Comparison of ENCODE assay signal across 31 cellular contexts in genomic region chr7:6261699-6262098, GRCh38. TPM values are rescaled to one million over a fixed set of nuclear protein-coding genes. Genes with fewer than 3 reads are reported as not detected.
DNase-seq lines count a peak whose midpoint lies in the region; ATAC-seq and TF ChIP-seq lines count a peak whose summit lies in the region.
"Had no signal": no experiment of that assay in that cellular context is flagged by ENCODE, and none has a peak within 500 bp of the region (broad histone marks: within the 10 kb centered on the region; RNA-seq: fewer than 3 reads in every experiment).

No MANE protein-coding gene starts in this region.

- TF ChIP-seq EP300 in gastroesophageal sphincter (IDR thresholded peaks at IDR 0.05): no peak

- 94% methylated on average over 1 of the region's 2 CpGs for WGBS in mesenchymal stem cell
- WGBS in gastroesophageal sphincter (ENCODE audit: low coverage in 1 of 2), 2 donors: 48 to 50% methylated on average over 2 of the region's 2 CpGs

- H3K27me3 Mint-ChIP-seq in HFFc6 (ENCODE audit: insufficient read depth): peaks cover 2% of the 10 kb centered on the region; the same call in 1 of the 2 replicates
- H3K27me3 Mint-ChIP-seq in activated T-cell treated with anti-CD3 and anti-CD28 coated beads, Interleukin-2, amount 50 U/mL, for 4 hours (ENCODE audit: low read depth): no peaks in the 10 kb centered on the region
- H3K27me3 Mint-ChIP-seq: naive B cell had no signal

- no peak overlapping the region for H2BK15ac ChIP-seq in mesenchymal stem cell (ENCODE audit: low read depth, poor library complexity, severe bottlenecking)

- TF ChIP-seq POLR2A in gastroesophageal sphincter (IDR thresholded peaks at IDR 0.05): no peak

- H2BK12ac ChIP-seq in mesenchymal stem cell (ENCODE audit: low read length in 2 of 2): no peak overlapping the region

- H3K9me3 Mint-ChIP-seq in HFFc6: no peaks in the 10 kb centered on the region
- no peaks in the 10 kb centered on the region for H3K9me3 Mint-ChIP-seq in activated T-cell treated with anti-CD3 and anti-CD28 coated beads, Interleukin-2, amount 50 U/mL, for 4 hours
- H3K9me3 Mint-ChIP-seq: activated naive CD4-positive, alpha-beta T cell treated with anti-CD3 and anti-CD28 coated beads, Interleukin-2, amount 50 U/mL, for 72 hours; naive B cell; stimulated activated effector memory CD8-positive, alpha-beta T cell treated with anti-CD3 and anti-CD28 coated beads, Interleukin-12 subunit alpha, Interleukin-12 subunit beta, amount 100 ng/mL, for 72 hours had no signal

- TF ChIP-seq CTCF in HFFc6 (IDR thresholded peaks at IDR 0.05) (no peak), gastroesophageal sphincter (IDR thresholded peaks at IDR 0.05) (no peak), MM.1S (IDR thresholded peaks at IDR 0.05; ENCODE audit: low read length) (no peak)

- no peak overlapping the region for H4K8ac ChIP-seq in mesenchymal stem cell (ENCODE audit: low read length)

- H3K79me1 ChIP-seq in mesenchymal stem cell (replicated peaks; ENCODE audit: low read length, poor library complexity, severe bottlenecking): peaks cover 28% of the 10 kb centered on the region

- H4K20me1 ChIP-seq in MM.1S (ENCODE audit: insufficient read depth, low read length): no peaks in the 10 kb centered on the region

- H2AK5ac ChIP-seq in mesenchymal stem cell (ENCODE audit: low read length, severe bottlenecking): no peak overlapping the region

- peak overlapping the region; percentile 25 for H3K4me3 ChIP-seq in adipocyte (ENCODE audit: low read length)
- H3K4me3 ChIP-seq in mesenchymal stem cell (ENCODE audit: insufficient read depth in 1 of 2, low read depth in 1 of 2, low read length in 2 of 2): peak overlapping the region in 1 of 2 experiments; percentile 44
- H3K4me3 ChIP-seq in subcutaneous abdominal adipose tissue (ENCODE audit: low read depth in 1 of 5, low read length in 5 of 5): no peak overlapping the region
- no peak overlapping the region for H3K4me3 ChIP-seq in gastroesophageal sphincter
- H3K4me3 ChIP-seq in MM.1S (ENCODE audit: low read length): no peak overlapping the region
- H3K4me3 ChIP-seq: colonic mucosa, PC-9, prostate gland, sigmoid colon had no signal

- H3K9me3 ChIP-seq in adipocyte (ENCODE audit: control insufficient read depth, low read length) (no peaks in the 10 kb centered on the region), mesenchymal stem cell (ENCODE audit: control insufficient read depth, low read length) (no peaks in the 10 kb centered on the region), subcutaneous abdominal adipose tissue (ENCODE audit: control insufficient read depth in 5 of 5, low read length in 5 of 5) (no peaks in the 10 kb centered on the region), gastroesophageal sphincter (no peaks in the 10 kb centered on the region), MM.1S (replicated peaks; ENCODE audit: insufficient read depth, low read length) (no peaks in the 10 kb centered on the region)
- H3K9me3 ChIP-seq: colonic mucosa, prostate gland, sigmoid colon had no signal

- H4K91ac ChIP-seq in mesenchymal stem cell (ENCODE audit: low read length): no peak overlapping the region

- H2AFZ ChIP-seq in mesenchymal stem cell (ENCODE audit: low read depth, low read length): no peak overlapping the region
- H2AFZ ChIP-seq in MM.1S (ENCODE audit: low read length): no peak overlapping the region
- H2AFZ ChIP-seq: PC-9 had no signal

- H3K36me3 ChIP-seq in adipocyte (ENCODE audit: control insufficient read depth, insufficient read depth, low read length, severe bottlenecking): peaks cover 7% of the 10 kb centered on the region
- H3K36me3 ChIP-seq in mesenchymal stem cell (ENCODE audit: control insufficient read depth in 1 of 2, insufficient read depth in 2 of 2, low read depth in 1 of 2, low read length in 2 of 2): no peaks in the 10 kb centered on the region
- no peaks in the 10 kb centered on the region for H3K36me3 ChIP-seq in subcutaneous abdominal adipose tissue (ENCODE audit: control insufficient read depth in 5 of 5, insufficient read depth in 5 of 5, low read length in 5 of 5)
- no peaks in the 10 kb centered on the region for H3K36me3 ChIP-seq in gastroesophageal sphincter
- H3K36me3 ChIP-seq in MM.1S (replicated peaks; ENCODE audit: insufficient read depth, low read length): no peaks in the 10 kb centered on the region
- H3K36me3 ChIP-seq: colonic mucosa, prostate gland, sigmoid colon had no signal

- H2BK120ac ChIP-seq in mesenchymal stem cell (ENCODE audit: low read depth, low read length): no peak overlapping the region

- peaks cover 81% of the 10 kb centered on the region for H3K79me2 ChIP-seq in MM.1S (ENCODE audit: low read length)

- H3K4me1 ChIP-seq in adipocyte (ENCODE audit: control insufficient read depth, insufficient read depth, low read length): peaks cover 61% of the 10 kb centered on the region
- peaks cover 3% of the 10 kb centered on the region for H3K4me1 ChIP-seq in mesenchymal stem cell (ENCODE audit: control insufficient read depth, insufficient read depth, low read depth, low read length)
- H3K4me1 ChIP-seq in subcutaneous abdominal adipose tissue (ENCODE audit: control insufficient read depth in 5 of 5, insufficient read depth in 5 of 5, low read length in 5 of 5): peaks cover 15 to 55% (median 52%) of the 10 kb centered on the region in 5 donors
- H3K4me1 ChIP-seq in gastroesophageal sphincter: peaks cover 0 to 68% (median 24%) of the 10 kb centered on the region in 3 donors
- H3K4me1 ChIP-seq in MM.1S (ENCODE audit: low read length): peaks cover 18% of the 10 kb centered on the region
- H3K4me1 ChIP-seq: colonic mucosa had no signal

- no peaks in the 10 kb centered on the region for H3K9me2 ChIP-seq in MM.1S (replicated peaks; ENCODE audit: insufficient read depth, low read length)

- H3K23ac ChIP-seq in mesenchymal stem cell (ENCODE audit: low read length in 2 of 2): no peak overlapping the region

- H3F3A ChIP-seq in MM.1S (ENCODE audit: insufficient read depth, low read length): peaks cover 7% of the 10 kb centered on the region; the same call in 1 of the 2 replicates

- DNase-seq in HFFc6: no peak
- DNase-seq in adipocyte (ENCODE audit: low read depth): no peak
- no peak for DNase-seq in mesenchymal stem cell
- no peak for DNase-seq in activated T-cell treated with anti-CD3 and anti-CD28 coated beads, Interleukin-2, amount 50 U/mL, for 4 hours
- no peak for DNase-seq in MM.1S
- no peak for DNase-seq in A172 (ENCODE audit: low spot score)
- DNase-seq: activated CD4-positive, alpha-beta T cell treated with anti-CD3 and anti-CD28 coated beads for 48 hours; activated CD8-positive, alpha-beta memory T cell treated with anti-CD3 and anti-CD28 coated beads for 24 hours; activated effector memory CD4-positive, alpha-beta T cell treated with Interleukin-2 at 50 U/mL for 16 hours; anterior cingulate cortex; colonic mucosa; effector memory CD4-positive, alpha-beta T cell; EL; naive B cell; NCI-H1417; NCI-H2081; NCI-H2227 treated with DMSO at 0.1 percent for 48 hours; NCI-H526 treated with DMSO at 0.1 percent for 48 hours; PC-9; SHP77 treated with DMSO at 0.1 percent for 48 hours; sigmoid colon; substantia nigra; T1000 had no signal

- no peak overlapping the region for H2BK5ac ChIP-seq in mesenchymal stem cell (ENCODE audit: low read depth, low read length, poor library complexity, severe bottlenecking)

- H3K27me3 ChIP-seq in adipocyte (replicated peaks; ENCODE audit: control insufficient read depth, insufficient read depth, low read length) (no peaks in the 10 kb centered on the region), mesenchymal stem cell (ENCODE audit: control insufficient read depth in 1 of 2, insufficient read depth in 1 of 2, low read length in 2 of 2) (no peaks in the 10 kb centered on the region), subcutaneous abdominal adipose tissue (ENCODE audit: control insufficient read depth in 5 of 5, insufficient read depth in 4 of 5, low read length in 5 of 5) (no peaks in the 10 kb centered on the region), gastroesophageal sphincter (no peaks in the 10 kb centered on the region), MM.1S (replicated peaks; ENCODE audit: insufficient read depth, low read length) (no peaks in the 10 kb centered on the region)
- H3K27me3 ChIP-seq: colonic mucosa, sigmoid colon had no signal

- no peak overlapping the region for H3K18ac ChIP-seq in mesenchymal stem cell (ENCODE audit: low read depth in 1 of 2, low read length in 2 of 2)

- no peak overlapping the region for H3K27ac ChIP-seq in mesenchymal stem cell (ENCODE audit: low read length, poor library complexity, severe bottlenecking)
- H3K27ac ChIP-seq in subcutaneous abdominal adipose tissue (ENCODE audit: low read depth, low read length): peak overlapping the region; percentile 59
- H3K27ac ChIP-seq in gastroesophageal sphincter: peak overlapping the region in 1 of 4 donors; percentile 67
- H3K27ac ChIP-seq in MM.1S (ENCODE audit: low read length): no peak overlapping the region
- H3K27ac ChIP-seq: colonic mucosa, epithelial cell of prostate, HL-60, PC-9, prostate gland had no signal

- peaks cover 11% of the 10 kb centered on the region for H3K36me3 Mint-ChIP-seq in HFFc6 (ENCODE audit: low read depth)
- no peaks in the 10 kb centered on the region for H3K36me3 Mint-ChIP-seq in activated T-cell treated with anti-CD3 and anti-CD28 coated beads, Interleukin-2, amount 50 U/mL, for 4 hours (ENCODE audit: insufficient read depth)
- H3K36me3 Mint-ChIP-seq: activated naive CD4-positive, alpha-beta T cell treated with anti-CD3 and anti-CD28 coated beads, Interleukin-2, amount 50 U/mL, for 72 hours; naive B cell; stimulated activated effector memory CD8-positive, alpha-beta T cell treated with anti-CD3 and anti-CD28 coated beads, Interleukin-12 subunit alpha, Interleukin-12 subunit beta, amount 100 ng/mL, for 72 hours had no signal

- peaks cover 82% of the 10 kb centered on the region for H3K4me1 Mint-ChIP-seq in HFFc6 (ENCODE audit: low read depth)
- H3K4me1 Mint-ChIP-seq in activated T-cell treated with anti-CD3 and anti-CD28 coated beads, Interleukin-2, amount 50 U/mL, for 4 hours (ENCODE audit: low read depth): peaks cover 50% of the 10 kb centered on the region

- ATAC-seq in activated T-cell treated with anti-CD3 and anti-CD28 coated beads, Interleukin-2, amount 50 U/mL, for 4 hours: no peak
- ATAC-seq in gastroesophageal sphincter: no peak
- ATAC-seq: activated naive CD4-positive, alpha-beta T cell treated with anti-CD3 and anti-CD28 coated beads, Interleukin-2, amount 50 U/mL, for 72 hours; left lobe of liver; stimulated activated effector memory CD8-positive, alpha-beta T cell treated with anti-CD3 and anti-CD28 coated beads, Interleukin-12 subunit alpha, Interleukin-12 subunit beta, amount 100 ng/mL, for 72 hours had no signal

- no peak overlapping the region for H3K14ac ChIP-seq in mesenchymal stem cell (ENCODE audit: low read length in 2 of 2)

- peak overlapping the region; percentile 34; the same call in 1 of the 2 replicates for H3K4me3 Mint-ChIP-seq in HFFc6
- H3K4me3 Mint-ChIP-seq in activated T-cell treated with anti-CD3 and anti-CD28 coated beads, Interleukin-2, amount 50 U/mL, for 4 hours: no peak overlapping the region
- H3K4me3 Mint-ChIP-seq: naive B cell; stimulated activated effector memory CD8-positive, alpha-beta T cell treated with anti-CD3 and anti-CD28 coated beads, Interleukin-12 subunit alpha, Interleukin-12 subunit beta, amount 100 ng/mL, for 72 hours had no signal

- no peak overlapping the region for H3K4ac ChIP-seq in mesenchymal stem cell (ENCODE audit: low read depth in 1 of 2, low read length in 2 of 2)

- no peak overlapping the region for H3K4me2 ChIP-seq in mesenchymal stem cell (ENCODE audit: low read length, poor library complexity, severe bottlenecking)
- H3K4me2 ChIP-seq in MM.1S (ENCODE audit: low read depth, low read length): no peak overlapping the region
- H3K4me2 ChIP-seq: PC-9 had no signal

- H3K27ac Mint-ChIP-seq in HFFc6: peak overlapping the region; percentile 64
- H3K27ac Mint-ChIP-seq: activated naive CD4-positive, alpha-beta T cell treated with anti-CD3 and anti-CD28 coated beads, Interleukin-2, amount 50 U/mL, for 72 hours; stimulated activated effector memory CD8-positive, alpha-beta T cell treated with anti-CD3 and anti-CD28 coated beads, Interleukin-12 subunit alpha, Interleukin-12 subunit beta, amount 100 ng/mL, for 72 hours had no signal

- H3K9ac ChIP-seq in adipocyte (ENCODE audit: low read length) (peak overlapping the region; percentile 60), mesenchymal stem cell (ENCODE audit: low read length) (peak overlapping the region; percentile 27), subcutaneous abdominal adipose tissue (ENCODE audit: low read length in 5 of 5) (no peak overlapping the region), MM.1S (ENCODE audit: low read length) (no peak overlapping the region)

RNA-seq across cellular contexts. Expression of gene CYTH3, which starts 10.7 kb away (rescaled TPM):
- total RNA-seq in HFFc6 (2021; fragmentation: NEBNext Ultra II Directional; extraction: Animal tissue kit (Norgen Biotek cat#: 25700)): 10 to 100 TPM; 38.6 to 53.6 (median 47.9) TPM
- polyA plus RNA-seq in mesenchymal stem cell (2013, experiment 1 of 2): 29.0 TPM
- polyA plus RNA-seq in mesenchymal stem cell (2013, experiment 2 of 2): 33.4 TPM
- 1 to 10 TPM; 3.6 to 9.9 (median 4.6) TPM for total RNA-seq in activated T-cell treated with anti-CD3 and anti-CD28 coated beads, Interleukin-2, amount 50 U/mL, for 4 hours
- total RNA-seq in gastroesophageal sphincter: 10 to 100 TPM; 25.8 to 61.9 (median 39.4) TPM
- 34.8 and 50.7 TPM in 2 replicates for total RNA-seq in A172 (2014; rRNA removed; shearing (Covaris generic))

Comparison
In these comparisons a context has a peak if more than half of its experiments do, and no peak if none do; other contexts are left out.
1. H3K9ac ChIP-seq: peak in adipocyte (single experiment) and mesenchymal stem cell (single experiment); none in subcutaneous abdominal adipose tissue (0 of 5) and MM.1S (single experiment).